Comparison of ENCODE assay signal across 1 cellular context in the genomic region with DNA sequence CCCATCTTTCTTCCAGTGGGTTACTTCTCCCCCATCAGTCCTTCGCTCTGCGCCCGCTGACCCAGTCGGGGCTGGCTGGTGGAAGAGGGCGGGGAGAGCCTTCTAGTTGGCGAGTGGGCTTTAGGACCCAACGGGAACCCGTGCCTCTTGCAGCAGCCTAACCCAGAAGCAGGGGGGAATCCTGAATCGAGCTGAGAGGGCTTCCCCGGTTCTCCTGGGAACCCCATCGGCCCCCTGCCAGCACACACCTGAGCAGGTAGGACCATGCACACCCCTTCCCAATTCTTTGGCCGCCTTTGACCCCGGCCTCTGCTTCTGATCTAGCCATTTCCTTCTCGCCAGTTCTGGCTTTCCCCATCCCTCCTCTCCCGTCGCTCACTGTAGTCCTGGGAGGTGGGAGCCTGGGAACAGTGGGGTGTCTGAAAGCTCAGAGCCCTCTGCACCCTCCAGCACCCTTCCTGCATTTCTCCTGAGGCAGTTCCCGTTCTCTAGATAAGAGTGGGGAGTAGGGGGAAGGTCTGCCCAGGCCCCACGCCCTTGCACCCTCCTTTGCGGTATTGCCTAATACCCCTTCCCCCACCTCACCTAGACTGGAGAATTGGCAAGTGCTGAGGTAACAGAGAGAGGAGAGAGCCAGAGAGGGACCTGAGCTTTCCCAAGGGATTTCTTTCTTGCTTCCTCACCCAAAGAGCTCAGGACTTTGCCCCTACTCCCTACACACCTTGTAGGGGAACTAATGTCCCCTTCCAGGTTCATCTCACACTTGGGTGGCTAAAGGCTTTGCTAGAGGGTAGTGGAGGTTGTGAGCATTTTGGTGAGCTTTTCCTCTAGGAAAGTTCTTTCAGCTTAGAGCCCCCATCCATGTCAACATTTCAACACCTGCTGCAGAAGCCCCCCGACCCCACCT.
TF ChIP-seq lines count a peak whose summit lies in the region.

A gene (plus strand): TSS at position 150 of the 907 bp plus-strand sequence. CDS start 22,039 bp downstream, outside the sequence.

TF ChIP-seq in H1, 55 proteins besides CTCF, POLR2A, EP300 and RAD21:
- TF ChIP-seq RXRA (IDR thresholded peaks at IDR 0.05; ENCODE audit: insufficient read depth, low read depth, low read length) (no peak), SRF (IDR thresholded peaks at IDR 0.05; ENCODE audit: low read depth, low read length) (no peak), SIN3A (conservative IDR thresholded peaks at IDR 0.05 in 1 of 2, IDR thresholded peaks at IDR 0.05 in 1 of 2; ENCODE audit: low read depth in 1 of 2, low read length in 2 of 2) (peak; percentile 45 to 88; a peak in 2 of 4 replicates), SP4 (IDR thresholded peaks at IDR 0.05; ENCODE audit: low read length) (peak; percentile 46; the same call in 1 of the 2 replicates), HDAC6 (IDR thresholded peaks at IDR 0.05; ENCODE audit: low read depth, low read length) (no peak), TBP (IDR thresholded peaks at IDR 0.05; ENCODE audit: low read depth, low read length) (no peak), GABPA (IDR thresholded peaks at IDR 0.05; ENCODE audit: borderline replicate concordance, insufficient read depth, low read length) (no peak), NRF1 (IDR thresholded peaks at IDR 0.05; ENCODE audit: low read depth, low read length) (no peak), CTBP2 (IDR thresholded peaks at IDR 0.05; ENCODE audit: borderline replicate concordance, insufficient read depth, insufficient read length, low read length) (peak; percentile 22), CHD1 (IDR thresholded peaks at IDR 0.05; ENCODE audit: low read depth, low read length) (no peak), BRCA1 (IDR thresholded peaks at IDR 0.05; ENCODE audit: low read depth, low read length) (no peak), TAF1 (IDR thresholded peaks at IDR 0.05; ENCODE audit: low read depth, low read length) (no peak), TAF7 (optimal IDR thresholded peaks at IDR 0.05; ENCODE audit: borderline replicate concordance, low read depth, low read length) (no peak), RNF2 (IDR thresholded peaks at IDR 0.05; ENCODE audit: borderline replicate concordance, low read depth, low read length, missing control alignments, poor library complexity, severe bottlenecking) (no peak), ZNF274 (IDR thresholded peaks at IDR 0.05; ENCODE audit: borderline replicate concordance, extremely low read depth, low read length) (no peak), GTF2F1 (IDR thresholded peaks at IDR 0.05; ENCODE audit: borderline replicate concordance, low read depth, low read length) (no peak), BACH1 (IDR thresholded peaks at IDR 0.05; ENCODE audit: low read length) (no peak), SP2 (IDR thresholded peaks at IDR 0.05; ENCODE audit: low read length) (no peak), JUND (IDR thresholded peaks at IDR 0.05; ENCODE audit: low read length) (no peak), CEBPB (IDR thresholded peaks at IDR 0.05; ENCODE audit: low read depth, low read length) (peak; percentile 93), RFX5 (IDR thresholded peaks at IDR 0.05; ENCODE audit: borderline replicate concordance, low read depth, low read length) (no peak), CHD2 (IDR thresholded peaks at IDR 0.05; ENCODE audit: low read length) (peak; percentile 41; the same call in 1 of the 2 replicates), SIRT6 (IDR thresholded peaks at IDR 0.05; ENCODE audit: low read length) (no peak), TCF12 (IDR thresholded peaks at IDR 0.05; ENCODE audit: low read depth, low read length) (no peak), HDAC2 (IDR thresholded peaks at IDR 0.05; ENCODE audit: borderline replicate concordance in 1 of 2, low read depth in 2 of 2, low read length in 2 of 2) (no peak), CREB1 (IDR thresholded peaks at IDR 0.05) (peak; percentile 62), JUN (IDR thresholded peaks at IDR 0.05; ENCODE audit: low read depth, low read length) (no peak), NANOG (IDR thresholded peaks at IDR 0.05; ENCODE audit: insufficient read depth, low read depth, low read length, poor library complexity, severe bottlenecking) (no peak), SP1 (IDR thresholded peaks at IDR 0.05; ENCODE audit: low read depth, low read length) (peak; percentile 71), EZH2 (IDR thresholded peaks at IDR 0.05; ENCODE audit: low read depth, low read length, severe bottlenecking) (no peak), KDM5A (IDR thresholded peaks at IDR 0.05; ENCODE audit: low read length) (no peak), CBX8 (IDR thresholded peaks at IDR 0.05; ENCODE audit: borderline replicate concordance, low read depth, low read length) (no peak), FOSL1 (IDR thresholded peaks at IDR 0.05; ENCODE audit: insufficient read depth, low read depth, low read length) (peak; percentile 96), MAFK (IDR thresholded peaks at IDR 0.05; ENCODE audit: low read depth, low read length) (no peak), SIX5 (IDR thresholded peaks at IDR 0.05; ENCODE audit: low read depth, low read length) (no peak), BCL11A (IDR thresholded peaks at IDR 0.05; ENCODE audit: low read depth in 2 of 2, low read length in 2 of 2) (no peak), ASH2L (IDR thresholded peaks at IDR 0.05; ENCODE audit: low read length) (peak; percentile 45), RBBP5 (IDR thresholded peaks at IDR 0.05; ENCODE audit: borderline replicate concordance, low read depth, low read length) (no peak), EGR1 (IDR thresholded peaks at IDR 0.05; ENCODE audit: borderline replicate concordance, low read depth, low read length) (peak; percentile 86), SUZ12 (IDR thresholded peaks at IDR 0.05; ENCODE audit: low read length) (no peak), KDM1A (IDR thresholded peaks at IDR 0.05; ENCODE audit: borderline replicate concordance, low read length) (no peak), POLR2AphosphoS5 (IDR thresholded peaks at IDR 0.05; ENCODE audit: low read depth, low read length) (no peak), SAP30 (IDR thresholded peaks at IDR 0.05; ENCODE audit: insufficient read depth, insufficient replicate concordance, low read length) (no peak), KDM4A (IDR thresholded peaks at IDR 0.05; ENCODE audit: low read depth, low read length, severe bottlenecking) (no peak), TEAD4 (IDR thresholded peaks at IDR 0.05; ENCODE audit: low read depth, low read length) (no peak), POU5F1 (IDR thresholded peaks at IDR 0.05; ENCODE audit: low read depth, low read length) (no peak), YY1 (IDR thresholded peaks at IDR 0.05; ENCODE audit: low read depth, low read length) (0 out of 2 replicates have a peak, but pooled peaks have one; percentile 13), CBX5 (IDR thresholded peaks at IDR 0.05; ENCODE audit: low read depth, low read length) (no peak), PHF8 (conservative IDR thresholded peaks at IDR 0.05; ENCODE audit: low read depth, low read length) (no peak)
- TF ChIP-seq, protein P1, sequence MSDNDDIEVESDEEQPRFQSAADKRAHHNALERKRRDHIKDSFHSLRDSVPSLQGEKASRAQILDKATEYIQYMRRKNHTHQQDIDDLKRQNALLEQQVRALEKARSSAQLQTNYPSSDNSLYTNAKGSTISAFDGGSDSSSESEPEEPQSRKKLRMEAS (IDR thresholded peaks at IDR 0.05) = peak; percentile 8; the same call in 1 of the 2 replicates
- TF ChIP-seq, protein P2, sequence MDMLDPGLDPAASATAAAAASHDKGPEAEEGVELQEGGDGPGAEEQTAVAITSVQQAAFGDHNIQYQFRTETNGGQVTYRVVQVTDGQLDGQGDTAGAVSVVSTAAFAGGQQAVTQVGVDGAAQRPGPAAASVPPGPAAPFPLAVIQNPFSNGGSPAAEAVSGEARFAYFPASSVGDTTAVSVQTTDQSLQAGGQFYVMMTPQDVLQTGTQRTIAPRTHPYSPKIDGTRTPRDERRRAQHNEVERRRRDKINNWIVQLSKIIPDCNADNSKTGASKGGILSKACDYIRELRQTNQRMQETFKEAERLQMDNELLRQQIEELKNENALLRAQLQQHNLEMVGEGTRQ (IDR thresholded peaks at IDR 0.05; ENCODE audit: low read length) = no peak
- TF ChIP-seq, protein P3, sequence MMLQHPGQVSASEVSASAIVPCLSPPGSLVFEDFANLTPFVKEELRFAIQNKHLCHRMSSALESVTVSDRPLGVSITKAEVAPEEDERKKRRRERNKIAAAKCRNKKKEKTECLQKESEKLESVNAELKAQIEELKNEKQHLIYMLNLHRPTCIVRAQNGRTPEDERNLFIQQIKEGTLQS (IDR thresholded peaks at IDR 0.05; ENCODE audit: insufficient read depth, low read depth, low read length) = no peak
- TF ChIP-seq, protein P4, sequence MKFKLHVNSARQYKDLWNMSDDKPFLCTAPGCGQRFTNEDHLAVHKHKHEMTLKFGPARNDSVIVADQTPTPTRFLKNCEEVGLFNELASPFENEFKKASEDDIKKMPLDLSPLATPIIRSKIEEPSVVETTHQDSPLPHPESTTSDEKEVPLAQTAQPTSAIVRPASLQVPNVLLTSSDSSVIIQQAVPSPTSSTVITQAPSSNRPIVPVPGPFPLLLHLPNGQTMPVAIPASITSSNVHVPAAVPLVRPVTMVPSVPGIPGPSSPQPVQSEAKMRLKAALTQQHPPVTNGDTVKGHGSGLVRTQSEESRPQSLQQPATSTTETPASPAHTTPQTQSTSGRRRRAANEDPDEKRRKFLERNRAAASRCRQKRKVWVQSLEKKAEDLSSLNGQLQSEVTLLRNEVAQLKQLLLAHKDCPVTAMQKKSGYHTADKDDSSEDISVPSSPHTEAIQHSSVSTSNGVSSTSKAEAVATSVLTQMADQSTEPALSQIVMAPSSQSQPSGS (IDR thresholded peaks at IDR 0.05; ENCODE audit: low read length) = no peak
- TF ChIP-seq, protein P5, sequence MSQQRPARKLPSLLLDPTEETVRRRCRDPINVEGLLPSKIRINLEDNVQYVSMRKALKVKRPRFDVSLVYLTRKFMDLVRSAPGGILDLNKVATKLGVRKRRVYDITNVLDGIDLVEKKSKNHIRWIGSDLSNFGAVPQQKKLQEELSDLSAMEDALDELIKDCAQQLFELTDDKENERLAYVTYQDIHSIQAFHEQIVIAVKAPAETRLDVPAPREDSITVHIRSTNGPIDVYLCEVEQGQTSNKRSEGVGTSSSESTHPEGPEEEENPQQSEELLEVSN (IDR thresholded peaks at IDR 0.05) = no peak
- TF ChIP-seq, protein P6, sequence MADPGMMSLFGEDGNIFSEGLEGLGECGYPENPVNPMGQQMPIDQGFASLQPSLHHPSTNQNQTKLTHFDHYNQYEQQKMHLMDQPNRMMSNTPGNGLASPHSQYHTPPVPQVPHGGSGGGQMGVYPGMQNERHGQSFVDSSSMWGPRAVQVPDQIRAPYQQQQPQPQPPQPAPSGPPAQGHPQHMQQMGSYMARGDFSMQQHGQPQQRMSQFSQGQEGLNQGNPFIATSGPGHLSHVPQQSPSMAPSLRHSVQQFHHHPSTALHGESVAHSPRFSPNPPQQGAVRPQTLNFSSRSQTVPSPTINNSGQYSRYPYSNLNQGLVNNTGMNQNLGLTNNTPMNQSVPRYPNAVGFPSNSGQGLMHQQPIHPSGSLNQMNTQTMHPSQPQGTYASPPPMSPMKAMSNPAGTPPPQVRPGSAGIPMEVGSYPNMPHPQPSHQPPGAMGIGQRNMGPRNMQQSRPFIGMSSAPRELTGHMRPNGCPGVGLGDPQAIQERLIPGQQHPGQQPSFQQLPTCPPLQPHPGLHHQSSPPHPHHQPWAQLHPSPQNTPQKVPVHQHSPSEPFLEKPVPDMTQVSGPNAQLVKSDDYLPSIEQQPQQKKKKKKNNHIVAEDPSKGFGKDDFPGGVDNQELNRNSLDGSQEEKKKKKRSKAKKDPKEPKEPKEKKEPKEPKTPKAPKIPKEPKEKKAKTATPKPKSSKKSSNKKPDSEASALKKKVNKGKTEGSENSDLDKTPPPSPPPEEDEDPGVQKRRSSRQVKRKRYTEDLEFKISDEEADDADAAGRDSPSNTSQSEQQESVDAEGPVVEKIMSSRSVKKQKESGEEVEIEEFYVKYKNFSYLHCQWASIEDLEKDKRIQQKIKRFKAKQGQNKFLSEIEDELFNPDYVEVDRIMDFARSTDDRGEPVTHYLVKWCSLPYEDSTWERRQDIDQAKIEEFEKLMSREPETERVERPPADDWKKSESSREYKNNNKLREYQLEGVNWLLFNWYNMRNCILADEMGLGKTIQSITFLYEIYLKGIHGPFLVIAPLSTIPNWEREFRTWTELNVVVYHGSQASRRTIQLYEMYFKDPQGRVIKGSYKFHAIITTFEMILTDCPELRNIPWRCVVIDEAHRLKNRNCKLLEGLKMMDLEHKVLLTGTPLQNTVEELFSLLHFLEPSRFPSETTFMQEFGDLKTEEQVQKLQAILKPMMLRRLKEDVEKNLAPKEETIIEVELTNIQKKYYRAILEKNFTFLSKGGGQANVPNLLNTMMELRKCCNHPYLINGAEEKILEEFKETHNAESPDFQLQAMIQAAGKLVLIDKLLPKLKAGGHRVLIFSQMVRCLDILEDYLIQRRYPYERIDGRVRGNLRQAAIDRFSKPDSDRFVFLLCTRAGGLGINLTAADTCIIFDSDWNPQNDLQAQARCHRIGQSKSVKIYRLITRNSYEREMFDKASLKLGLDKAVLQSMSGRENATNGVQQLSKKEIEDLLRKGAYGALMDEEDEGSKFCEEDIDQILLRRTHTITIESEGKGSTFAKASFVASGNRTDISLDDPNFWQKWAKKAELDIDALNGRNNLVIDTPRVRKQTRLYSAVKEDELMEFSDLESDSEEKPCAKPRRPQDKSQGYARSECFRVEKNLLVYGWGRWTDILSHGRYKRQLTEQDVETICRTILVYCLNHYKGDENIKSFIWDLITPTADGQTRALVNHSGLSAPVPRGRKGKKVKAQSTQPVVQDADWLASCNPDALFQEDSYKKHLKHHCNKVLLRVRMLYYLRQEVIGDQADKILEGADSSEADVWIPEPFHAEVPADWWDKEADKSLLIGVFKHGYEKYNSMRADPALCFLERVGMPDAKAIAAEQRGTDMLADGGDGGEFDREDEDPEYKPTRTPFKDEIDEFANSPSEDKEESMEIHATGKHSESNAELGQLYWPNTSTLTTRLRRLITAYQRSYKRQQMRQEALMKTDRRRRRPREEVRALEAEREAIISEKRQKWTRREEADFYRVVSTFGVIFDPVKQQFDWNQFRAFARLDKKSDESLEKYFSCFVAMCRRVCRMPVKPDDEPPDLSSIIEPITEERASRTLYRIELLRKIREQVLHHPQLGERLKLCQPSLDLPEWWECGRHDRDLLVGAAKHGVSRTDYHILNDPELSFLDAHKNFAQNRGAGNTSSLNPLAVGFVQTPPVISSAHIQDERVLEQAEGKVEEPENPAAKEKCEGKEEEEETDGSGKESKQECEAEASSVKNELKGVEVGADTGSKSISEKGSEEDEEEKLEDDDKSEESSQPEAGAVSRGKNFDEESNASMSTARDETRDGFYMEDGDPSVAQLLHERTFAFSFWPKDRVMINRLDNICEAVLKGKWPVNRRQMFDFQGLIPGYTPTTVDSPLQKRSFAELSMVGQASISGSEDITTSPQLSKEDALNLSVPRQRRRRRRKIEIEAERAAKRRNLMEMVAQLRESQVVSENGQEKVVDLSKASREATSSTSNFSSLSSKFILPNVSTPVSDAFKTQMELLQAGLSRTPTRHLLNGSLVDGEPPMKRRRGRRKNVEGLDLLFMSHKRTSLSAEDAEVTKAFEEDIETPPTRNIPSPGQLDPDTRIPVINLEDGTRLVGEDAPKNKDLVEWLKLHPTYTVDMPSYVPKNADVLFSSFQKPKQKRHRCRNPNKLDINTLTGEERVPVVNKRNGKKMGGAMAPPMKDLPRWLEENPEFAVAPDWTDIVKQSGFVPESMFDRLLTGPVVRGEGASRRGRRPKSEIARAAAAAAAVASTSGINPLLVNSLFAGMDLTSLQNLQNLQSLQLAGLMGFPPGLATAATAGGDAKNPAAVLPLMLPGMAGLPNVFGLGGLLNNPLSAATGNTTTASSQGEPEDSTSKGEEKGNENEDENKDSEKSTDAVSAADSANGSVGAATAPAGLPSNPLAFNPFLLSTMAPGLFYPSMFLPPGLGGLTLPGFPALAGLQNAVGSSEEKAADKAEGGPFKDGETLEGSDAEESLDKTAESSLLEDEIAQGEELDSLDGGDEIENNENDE (IDR thresholded peaks at IDR 0.05; ENCODE audit: insufficient replicate concordance, low read length) = no peak
